ENCODE assay signal across 13 cellular contexts in genomic region chr22:46425011-46425410, GRCh38.
A peak's percentile ranks its signal among the peaks of the same experiment; 100 is the strongest.
DNase-seq lines count a peak whose midpoint lies in the region; ATAC-seq and TF ChIP-seq lines count a peak whose summit lies in the region.
"Had no signal": no experiment of that assay in that cellular context is flagged by ENCODE, and none has a peak within 500 bp of the region (broad histone marks: within the 10 kb centered on the region; RNA-seq: fewer than 3 reads in every experiment).

No MANE protein-coding gene starts in this region.

- H3K4me3 Mint-ChIP-seq in chondrocyte (ENCODE audit: unreplicated experiment): no peak overlapping the region

- H3K36me3 Mint-ChIP-seq in chondrocyte (ENCODE audit: low read depth): peaks cover 17% of the 10 kb centered on the region

- H3K27ac ChIP-seq in osteoblast (ENCODE audit: low read depth, low read length): no peak overlapping the region
- H3K27ac ChIP-seq: thoracic aorta had no signal

- H3K27me3 Mint-ChIP-seq in chondrocyte (ENCODE audit: low read depth): no peaks in the 10 kb centered on the region

- DNase-seq in DMS 273 treated with DMSO at 0.1 percent for 48 hours (lab: John Stamatoyannopoulos, UW) (peak; percentile 13), LHCN-M2 (ENCODE audit: low read depth) (peak; percentile 64), chondrocyte (ENCODE audit: low spot score) (no peak), osteoblast (ENCODE audit: insufficient read length, low spot score, missing footprints) (peak; percentile 96), omental fat pad (ENCODE audit: low spot score) (no peak), HUDEP-2 (lab: John Stamatoyannopoulos, UW; ENCODE audit: unreplicated experiment in 76 of 76) (no peak)
- DNase-seq: aorta, DMS79, Karpas-422, NCI-H226 had no signal

- H3K4me2 ChIP-seq in osteoblast (ENCODE audit: insufficient read depth, low read length): no peak overlapping the region

- no peaks in the 10 kb centered on the region for H3K9me3 ChIP-seq in osteoblast (ENCODE audit: low read depth, low read length)

- H3K9me3 Mint-ChIP-seq in chondrocyte (ENCODE audit: low read depth): peaks cover 11% of the 10 kb centered on the region

- ATAC-seq in HG03135 (IDR thresholded peaks at IDR 0.05; ENCODE audit: unreplicated experiment): no peak
- ATAC-seq in omental fat pad (ENCODE audit: low FRiP score): no peak
- ATAC-seq: sciatic nerve had no signal

- no peaks in the 10 kb centered on the region for H3K36me3 ChIP-seq in osteoblast (ENCODE audit: insufficient read depth, low read length)
- H3K36me3 ChIP-seq: thoracic aorta had no signal

- H3K27ac Mint-ChIP-seq in chondrocyte (ENCODE audit: unreplicated experiment): peak overlapping the region; percentile 58

- H2AFZ ChIP-seq in osteoblast (ENCODE audit: low read length): no peak overlapping the region

- H3K4me1 ChIP-seq in osteoblast (ENCODE audit: insufficient read depth, low read length): peaks cover 4% of the 10 kb centered on the region

- no peak overlapping the region for H3K4me3 ChIP-seq in osteoblast (ENCODE audit: insufficient read depth, low read length)
- H3K4me3 ChIP-seq: thoracic aorta had no signal

- peaks cover 31% of the 10 kb centered on the region for H3K4me1 Mint-ChIP-seq in chondrocyte (ENCODE audit: low read depth)

- no peak for TF ChIP-seq CTCF in chondrocyte (IDR thresholded peaks at IDR 0.05)
- no peak for TF ChIP-seq CTCF in osteoblast (IDR thresholded peaks at IDR 0.05; ENCODE audit: extremely low read depth, low read depth, low read length)
- TF ChIP-seq CTCF in omental fat pad (IDR thresholded peaks at IDR 0.05): no peak

- H3K79me2 ChIP-seq in osteoblast (ENCODE audit: insufficient read depth, low read length): no peaks in the 10 kb centered on the region

- H4K20me1 ChIP-seq in osteoblast (ENCODE audit: insufficient read depth, low read length): no peaks in the 10 kb centered on the region

- peaks cover 14% of the 10 kb centered on the region for H3K27me3 ChIP-seq in osteoblast (ENCODE audit: insufficient read depth, low read length)

Comparison
In these comparisons a context has a peak if more than half of its experiments do, and no peak if none do; other contexts are left out.
1. DNase-seq: peak in DMS 273 treated with DMSO at 0.1 percent for 48 hours (single experiment), LHCN-M2 (single experiment) and osteoblast (single experiment); none in chondrocyte (single experiment), omental fat pad (single experiment) and HUDEP-2 (0 of 76).